9 cellular contexts compared by ENCODE assay signal in genomic region chr20:1390552-1391403, GRCh38. TPM values are rescaled to one million over a fixed set of nuclear protein-coding genes. Genes with fewer than 3 reads are reported as not detected.
DNase-seq lines count a peak whose midpoint lies in the region; ATAC-seq, FAIRE-seq and TF ChIP-seq lines count a peak whose summit lies in the region.
"Had no signal": no experiment of that assay in that cellular context is flagged by ENCODE, and none has a peak within 500 bp of the region (broad histone marks: within the 10 kb centered on the region; RNA-seq: fewer than 3 reads in every experiment).

No MANE protein-coding gene starts in this region.

- POLR2A ChIA-PET in CD4-positive, alpha-beta memory T cell (lab: Charles Lee; ENCODE audit: partially characterized antibody): interaction anchor here (1.1 to 3.1 kb wide), 7 partner anchors 9 to 78 kb away, joined by 3 to 19 read pairs (median 5); partner anchors contain the start of gene NSFL1C

- no peaks in the 10 kb centered on the region for H3K36me3 ChIP-seq in CD4-positive, alpha-beta memory T cell (ENCODE audit: insufficient read depth, low read length)
- peaks cover 16% of the 10 kb centered on the region for H3K36me3 ChIP-seq in OCI-LY3 (replicated peaks; ENCODE audit: low read depth, low read length)
- no peaks in the 10 kb centered on the region for H3K36me3 ChIP-seq in neural progenitor cell
- H3K36me3 ChIP-seq in body of pancreas (replicated peaks in 1 of 2; ENCODE audit: insufficient read depth in 1 of 2, low read depth in 2 of 2): no peaks in the 10 kb centered on the region

- H3K27ac ChIP-seq in CD4-positive, alpha-beta memory T cell (ENCODE audit: low read depth, low read length): peak overlapping the region; percentile 67
- H3K27ac ChIP-seq in OCI-LY3 (ENCODE audit: low read length) (no peak overlapping the region), dorsolateral prefrontal cortex (peak overlapping the region in 49 of 59 donors; percentile 1 to 91 (median 76)), neural progenitor cell (no peak overlapping the region), body of pancreas (peak overlapping the region in 2 of 4 donors; percentile 69 to 82)

- DNase-seq in CD4-positive, alpha-beta memory T cell: peak in 1 of 5 donors; percentile 46
- DNase-seq in dorsolateral prefrontal cortex: peak in 1 of 10 donors; percentile 45
- DNase-seq in neural progenitor cell (ENCODE audit: low spot score): no peak
- DNase-seq in body of pancreas: no peak
- no peak for DNase-seq in urothelium cell line (ENCODE audit: low spot score)
- DNase-seq in central memory CD4-positive, alpha-beta T cell: no peak
- DNase-seq: left colon had no signal

- intact Hi-C loops in CD4-positive, alpha-beta memory T cell (cut with micrococcal nuclease): loop anchor here (5.0 to 10.0 kb wide), 3 partner anchors 78 to 546 kb away; partner anchors contain the start of gene RAD21L1
- intact Hi-C loops in dorsolateral prefrontal cortex (cut with DNase I): loop anchor here in 1 of 2 donors (10.0 kb wide), 1 partner anchor 74 kb away; the partner anchor contains the start of gene NSFL1C
- intact Hi-C loops in body of pancreas (cut with DNase I): loop anchor here (10.0 kb wide), 1 partner anchor 74 kb away; the partner anchor contains the start of gene NSFL1C

- TF ChIP-seq POLR2A in body of pancreas (IDR thresholded peaks at IDR 0.05): no peak

- 50% methylated on average over 13 to 16 of the region's 16 CpGs for WGBS in body of pancreas, 2 donors

- TF ChIP-seq CTCF in OCI-LY3 (IDR thresholded peaks at IDR 0.05; ENCODE audit: low read depth, low read length) (no peak), dorsolateral prefrontal cortex (IDR thresholded peaks at IDR 0.05 in 54 of 56, conservative IDR thresholded peaks at IDR 0.05 in 2 of 56; ENCODE audit: low read depth in 1 of 56, partially characterized antibody in 56 of 56) (no peak), neural progenitor cell (IDR thresholded peaks at IDR 0.05) (no peak), body of pancreas (IDR thresholded peaks at IDR 0.05) (no peak)

- no peaks in the 10 kb centered on the region for H3K27me3 Mint-ChIP-seq in CD4-positive, alpha-beta memory T cell
- H3K27me3 Mint-ChIP-seq in neural progenitor cell (ENCODE audit: insufficient read depth, low read depth): peaks cover 9% of the 10 kb centered on the region

- H3K27me3 ChIP-seq in CD4-positive, alpha-beta memory T cell (ENCODE audit: insufficient read depth, low read length): no peaks in the 10 kb centered on the region
- H3K27me3 ChIP-seq in OCI-LY3 (ENCODE audit: low read depth, low read length) (peaks cover 10% of the 10 kb centered on the region), dorsolateral prefrontal cortex (peaks cover 0 to 3% (median 0%) of the 10 kb centered on the region in 45 donors), neural progenitor cell (peaks cover 23% of the 10 kb centered on the region), body of pancreas (no peaks in the 10 kb centered on the region)

- ATAC-seq in body of pancreas: no peak
- no peak for ATAC-seq in GM21447 (IDR thresholded peaks at IDR 0.05; ENCODE audit: unreplicated experiment)
- ATAC-seq: left colon had no signal

- H3K36me3 Mint-ChIP-seq in CD4-positive, alpha-beta memory T cell: peaks cover 5 to 22% of the 10 kb centered on the region in 2 donors
- peaks cover 7% of the 10 kb centered on the region for H3K36me3 Mint-ChIP-seq in neural progenitor cell

- no peaks in the 10 kb centered on the region for H3F3A ChIP-seq in neural progenitor cell (ENCODE audit: low read depth)

- H3K27ac Mint-ChIP-seq in CD4-positive, alpha-beta memory T cell: peak overlapping the region; percentile 78 to 95 (median 91)
- peak overlapping the region; percentile 72 for H3K27ac Mint-ChIP-seq in neural progenitor cell

- CTCF ChIA-PET in CD4-positive, alpha-beta memory T cell (lab: Charles Lee; ENCODE audit: partially characterized antibody): interaction anchor here (0.7 to 3.7 kb wide), 6 partner anchors 45 to 78 kb away, joined by 3 to 9 read pairs (median 3); partner anchors contain the start of gene NSFL1C

- H3K4me2 ChIP-seq in OCI-LY3 (ENCODE audit: low read length) (peak overlapping the region; percentile 96), neural progenitor cell (peak overlapping the region; percentile 87)

- no peak for FAIRE-seq in urothelium cell line (lab: Jason Lieb, UNC)

- H3K4me1 Mint-ChIP-seq in CD4-positive, alpha-beta memory T cell: peaks cover 58 to 88% (median 70%) of the 10 kb centered on the region in 4 donors
- peaks cover 34% of the 10 kb centered on the region for H3K4me1 Mint-ChIP-seq in neural progenitor cell

- peaks cover 73% of the 10 kb centered on the region for H3K4me1 ChIP-seq in CD4-positive, alpha-beta memory T cell (ENCODE audit: insufficient read depth, low read length)
- H3K4me1 ChIP-seq in OCI-LY3 (ENCODE audit: low read length): peaks cover 29% of the 10 kb centered on the region
- peaks cover 39% of the 10 kb centered on the region for H3K4me1 ChIP-seq in neural progenitor cell
- peaks cover 62% of the 10 kb centered on the region for H3K4me1 ChIP-seq in body of pancreas

- H3K4me3 Mint-ChIP-seq in CD4-positive, alpha-beta memory T cell: peak overlapping the region; percentile 87 to 95 (median 92)
- H3K4me3 Mint-ChIP-seq in neural progenitor cell: peak overlapping the region; percentile 91

- peaks cover 71% of the 10 kb centered on the region for H3K79me2 ChIP-seq in OCI-LY3 (ENCODE audit: low read length)
- H3K79me2 ChIP-seq in neural progenitor cell (ENCODE audit: low read depth): peaks cover 71% of the 10 kb centered on the region

- H4K20me1 ChIP-seq in OCI-LY3 (ENCODE audit: insufficient read depth, low read length) (peaks cover 60% of the 10 kb centered on the region), neural progenitor cell (ENCODE audit: low read depth) (peaks cover 67% of the 10 kb centered on the region)

- peak overlapping the region in 1 of 2 donors; percentile 58 for H3K4me3 ChIP-seq in CD4-positive, alpha-beta memory T cell (ENCODE audit: low read length in 2 of 2)
- H3K4me3 ChIP-seq in OCI-LY3 (ENCODE audit: low read length) (peak overlapping the region; percentile 89; the same call in 1 of the 2 replicates), dorsolateral prefrontal cortex (peak overlapping the region in 58 of 59 donors; percentile 20 to 96 (median 84)), neural progenitor cell (peak overlapping the region; percentile 78), body of pancreas (no peak overlapping the region)

- H3K9ac ChIP-seq in OCI-LY3 (ENCODE audit: low read length) (no peak overlapping the region), neural progenitor cell (no peak overlapping the region)

- no peaks in the 10 kb centered on the region for H3K9me3 ChIP-seq in CD4-positive, alpha-beta memory T cell (ENCODE audit: control insufficient read depth in 1 of 2, low read length in 2 of 2)
- H3K9me3 ChIP-seq in OCI-LY3 (ENCODE audit: insufficient read depth, low read length): no peaks in the 10 kb centered on the region
- no peaks in the 10 kb centered on the region for H3K9me3 ChIP-seq in neural progenitor cell (ENCODE audit: low read depth)
- no peaks in the 10 kb centered on the region for H3K9me3 ChIP-seq in body of pancreas

- H2AFZ ChIP-seq in OCI-LY3 (ENCODE audit: low read depth, low read length) (no peak overlapping the region), neural progenitor cell (replicated peaks) (no peak overlapping the region)

- no peaks in the 10 kb centered on the region for H3K9me3 Mint-ChIP-seq in CD4-positive, alpha-beta memory T cell
- no peaks in the 10 kb centered on the region for H3K9me3 Mint-ChIP-seq in neural progenitor cell

RNA-seq across cellular contexts. Expression of gene FKBP1A, which starts 2.1 kb away (rescaled TPM):
- 10 to 100 TPM; 77.8 to 86.4 TPM for total RNA-seq in CD4-positive, alpha-beta memory T cell
- polyA plus RNA-seq in CD4-positive, alpha-beta memory T cell: 10 to 100 TPM; 47.0 to 62.2 TPM
- total RNA-seq in dorsolateral prefrontal cortex (100 to 1,000 TPM; 106 to 317 (median 196) TPM), neural progenitor cell (ENCODE audit: low replicate concordance) (128 and 135 TPM in 2 replicates), body of pancreas (10 to 100 TPM; 47.5 to 57.7 TPM)

Comparison
In these comparisons a context has a peak if more than half of its experiments do, and no peak if none do; other contexts are left out.
1. H3K27ac ChIP-seq: peak in CD4-positive, alpha-beta memory T cell (single experiment) and dorsolateral prefrontal cortex (49 of 59); none in OCI-LY3 (single experiment) and neural progenitor cell (single experiment).
2. H3K4me3 ChIP-seq: peak in OCI-LY3 (single experiment), dorsolateral prefrontal cortex (58 of 59) and neural progenitor cell (single experiment); none in body of pancreas (0 of 2).